8 cellular contexts compared by ENCODE assay signal in the genomic region with DNA sequence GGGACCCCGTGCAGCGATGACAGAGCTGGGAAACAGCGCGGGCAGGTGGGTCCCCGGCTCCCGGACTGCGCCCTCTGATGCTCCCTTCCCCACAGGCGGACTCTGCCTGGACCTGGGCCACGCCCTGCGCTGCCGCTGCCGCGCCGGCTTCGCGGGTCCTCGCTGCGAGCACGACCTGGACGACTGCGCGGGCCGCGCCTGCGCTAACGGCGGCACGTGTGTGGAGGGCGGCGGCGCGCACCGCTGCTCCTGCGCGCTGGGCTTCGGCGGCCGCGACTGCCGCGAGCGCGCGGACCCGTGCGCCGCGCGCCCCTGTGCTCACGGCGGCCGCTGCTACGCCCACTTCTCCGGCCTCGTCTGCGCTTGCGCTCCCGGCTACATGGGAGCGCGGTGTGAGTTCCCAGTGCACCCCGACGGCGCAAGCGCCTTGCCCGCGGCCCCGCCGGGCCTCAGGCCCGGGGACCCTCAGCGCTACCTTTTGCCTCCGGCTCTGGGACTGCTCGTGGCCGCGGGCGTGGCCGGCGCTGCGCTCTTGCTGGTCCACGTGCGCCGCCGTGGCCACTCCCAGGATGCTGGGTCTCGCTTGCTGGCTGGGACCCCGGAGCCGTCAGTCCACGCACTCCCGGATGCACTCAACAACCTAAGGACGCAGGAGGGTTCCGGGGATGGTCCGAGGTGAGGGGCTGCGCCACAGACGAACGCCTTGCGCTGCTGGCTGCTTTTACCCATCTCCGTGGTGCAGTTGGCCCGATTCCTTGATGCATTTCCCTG. TPM values are rescaled to one million over a fixed set of nuclear protein-coding genes. Genes with fewer than 3 reads are reported as not detected.
A peak's percentile ranks its signal among the peaks of the same experiment; 100 is the strongest.
DNase-seq lines count a peak whose midpoint lies in the region; ATAC-seq, FAIRE-seq and TF ChIP-seq lines count a peak whose summit lies in the region.

No MANE protein-coding gene starts in this region.

- H3K36me3 ChIP-seq in ACC112 (ENCODE audit: insufficient read depth, low read length) (no peaks in the 10 kb centered on the region), esophagus (ENCODE audit: control insufficient read depth in 2 of 2, insufficient read depth in 2 of 2, low read length in 1 of 2) (no peaks in the 10 kb centered on the region), neural progenitor cell (no peaks in the 10 kb centered on the region)

- no peaks in the 10 kb centered on the region for H3K79me2 ChIP-seq in ACC112 (ENCODE audit: control insufficient read depth, insufficient read depth, low read length, unreplicated experiment)
- no peaks in the 10 kb centered on the region for H3K79me2 ChIP-seq in neural progenitor cell (ENCODE audit: low read depth)

- no peak overlapping the region for H3K27ac Mint-ChIP-seq in activated CD8-positive, alpha-beta T cell treated with anti-CD3 and anti-CD28 coated beads, Interleukin-2, amount 10 ng/mL, durations not matched to agents 7 days and 5 days
- H3K27ac Mint-ChIP-seq in neural progenitor cell (no peak overlapping the region), type B pancreatic cell (no peak overlapping the region)

- peaks cover 36% of the 10 kb centered on the region for H3K27me3 Mint-ChIP-seq in activated CD8-positive, alpha-beta T cell treated with anti-CD3 and anti-CD28 coated beads, Interleukin-2, amount 10 ng/mL, durations not matched to agents 7 days and 5 days (ENCODE audit: low read depth)
- H3K27me3 Mint-ChIP-seq in neural progenitor cell (ENCODE audit: insufficient read depth, low read depth): peaks cover 50% of the 10 kb centered on the region
- peaks cover 68% of the 10 kb centered on the region for H3K27me3 Mint-ChIP-seq in type B pancreatic cell

- FAIRE-seq in GM18507 (lab: Jason Lieb, UNC): peak; percentile 79

- peaks cover 30% of the 10 kb centered on the region for H3K4me1 Mint-ChIP-seq in activated CD8-positive, alpha-beta T cell treated with anti-CD3 and anti-CD28 coated beads, Interleukin-2, amount 10 ng/mL, durations not matched to agents 7 days and 5 days (ENCODE audit: low read depth)
- peaks cover 21% of the 10 kb centered on the region for H3K4me1 Mint-ChIP-seq in neural progenitor cell
- H3K4me1 Mint-ChIP-seq in type B pancreatic cell (ENCODE audit: unreplicated experiment): no peaks in the 10 kb centered on the region

- peak overlapping the region; percentile 75 for H3K4me3 Mint-ChIP-seq in activated CD8-positive, alpha-beta T cell treated with anti-CD3 and anti-CD28 coated beads, Interleukin-2, amount 10 ng/mL, durations not matched to agents 7 days and 5 days
- peak overlapping the region; percentile 83 for H3K4me3 Mint-ChIP-seq in neural progenitor cell
- H3K4me3 Mint-ChIP-seq in type B pancreatic cell: peak overlapping the region; percentile 81

- H2AFZ ChIP-seq in ACC112 (ENCODE audit: low read length, unreplicated experiment) (peak overlapping the region; percentile 87), neural progenitor cell (replicated peaks) (peak overlapping the region; percentile 93)

- ATAC-seq in activated CD8-positive, alpha-beta T cell treated with anti-CD3 and anti-CD28 coated beads, Interleukin-2, amount 10 ng/mL, durations not matched to agents 7 days and 5 days: peak; percentile 82

- no peaks in the 10 kb centered on the region for H3K36me3 Mint-ChIP-seq in activated CD8-positive, alpha-beta T cell treated with anti-CD3 and anti-CD28 coated beads, Interleukin-2, amount 10 ng/mL, durations not matched to agents 7 days and 5 days (ENCODE audit: low read depth)
- H3K36me3 Mint-ChIP-seq in neural progenitor cell (no peaks in the 10 kb centered on the region), type B pancreatic cell (no peaks in the 10 kb centered on the region)

- peaks cover 0 to 4% of the 10 kb centered on the region in 2 donors for H3K9me3 ChIP-seq in esophagus (ENCODE audit: control insufficient read depth in 2 of 2, insufficient read depth in 1 of 2, low read depth in 1 of 2, low read length in 1 of 2)
- H3K9me3 ChIP-seq in neural progenitor cell (ENCODE audit: low read depth): no peaks in the 10 kb centered on the region

- 2 to 5% methylated on average over 82 to 96 of the region's 96 CpGs for WGBS in esophagus, 2 donors

- no peaks in the 10 kb centered on the region for H3K9me3 Mint-ChIP-seq in activated CD8-positive, alpha-beta T cell treated with anti-CD3 and anti-CD28 coated beads, Interleukin-2, amount 10 ng/mL, durations not matched to agents 7 days and 5 days (ENCODE audit: insufficient read depth)
- H3K9me3 Mint-ChIP-seq in neural progenitor cell (peaks cover 13% of the 10 kb centered on the region), type B pancreatic cell (no peaks in the 10 kb centered on the region)

- H3K4me3 ChIP-seq in ACC112 (ENCODE audit: low read depth, low read length) (peak overlapping the region; percentile 81), esophagus (ENCODE audit: low read depth in 1 of 2, low read length in 2 of 2) (peak overlapping the region; percentile 36 to 46), neural progenitor cell (peak overlapping the region; percentile 53)

- POLR2A ChIA-PET in activated CD8-positive, alpha-beta T cell treated with anti-CD3 and anti-CD28 coated beads, Interleukin-2, amount 10 ng/mL, durations not matched to agents 7 days and 5 days (lab: Charles Lee): interaction anchor here (1.5 kb wide), 1 partner anchor 12 kb away, joined by 4 read pairs; no protein-coding TSS in a partner anchor

- DNase-seq in GM18507 (ENCODE audit: extremely low spot score, insufficient read length, low read depth) (peak; percentile 78), NCI-H345 treated with DMSO at 0.1 percent for 48 hours (lab: John Stamatoyannopoulos, UW; ENCODE audit: unreplicated experiment) (peak; percentile 69), neural progenitor cell (ENCODE audit: low spot score) (peak; percentile 95), type B pancreatic cell (ENCODE audit: extremely low spot score, unreplicated experiment) (peak; percentile 78), NCI-H1092 (lab: John Stamatoyannopoulos, UW) (no peak)
- peak; percentile 65 for DNase-seq in activated CD8-positive, alpha-beta T cell treated with anti-CD3 and anti-CD28 coated beads, Interleukin-2, amount 10 ng/mL, durations not matched to agents 7 days and 5 days

- CTCF ChIA-PET in activated CD8-positive, alpha-beta T cell treated with anti-CD3 and anti-CD28 coated beads, Interleukin-2, amount 10 ng/mL, durations not matched to agents 7 days and 5 days (lab: Charles Lee): interaction anchor here (0.8 to 1.5 kb wide), 3 partner anchors 10 to 165 kb away, joined by 3 to 5 read pairs (median 4); no protein-coding TSS in a partner anchor

- H3K4me1 ChIP-seq in ACC112 (ENCODE audit: control insufficient read depth, insufficient read depth, low read length, unreplicated experiment) (no peaks in the 10 kb centered on the region), esophagus (ENCODE audit: control insufficient read depth in 2 of 2, insufficient read depth in 2 of 2, low read length in 1 of 2) (peaks cover 7 to 12% of the 10 kb centered on the region in 2 donors), neural progenitor cell (peaks cover 3% of the 10 kb centered on the region)

- H3F3A ChIP-seq in neural progenitor cell (ENCODE audit: low read depth): peaks cover 23% of the 10 kb centered on the region

- no peaks in the 10 kb centered on the region for H3K27me3 ChIP-seq in ACC112 (ENCODE audit: insufficient read depth, low read length)
- peaks cover 0 to 15% of the 10 kb centered on the region in 2 donors for H3K27me3 ChIP-seq in esophagus (ENCODE audit: control insufficient read depth in 1 of 2, insufficient read depth in 2 of 2, low read length in 2 of 2)
- H3K27me3 ChIP-seq in neural progenitor cell: peaks cover 81% of the 10 kb centered on the region

- H3K9ac ChIP-seq in neural progenitor cell: no peak overlapping the region

- TF ChIP-seq CTCF in neural progenitor cell (IDR thresholded peaks at IDR 0.05) (no peak), type B pancreatic cell (conservative IDR thresholded peaks at IDR 0.05) (no peak)

- H3K4me2 ChIP-seq in neural progenitor cell: peak overlapping the region; percentile 67

- no peaks in the 10 kb centered on the region for H4K20me1 ChIP-seq in neural progenitor cell (ENCODE audit: low read depth)

- H3K27ac ChIP-seq in ACC112 (ENCODE audit: low read depth, low read length) (no peak overlapping the region), esophagus (ENCODE audit: low read depth in 2 of 2, low read length in 1 of 2) (no peak overlapping the region), neural progenitor cell (no peak overlapping the region)

RNA-seq across cellular contexts. Expression of a gene that starts 7.8 kb away (rescaled TPM):
- not detected for total RNA-seq in activated CD8-positive, alpha-beta T cell treated with anti-CD3 and anti-CD28 coated beads, Interleukin-2, amount 10 ng/mL, durations not matched to agents 7 days and 5 days
- not detected for polyA plus RNA-seq in esophagus
- 0.73 and 6.2 TPM in 2 replicates for total RNA-seq in neural progenitor cell (ENCODE audit: low replicate concordance)
- total RNA-seq in type B pancreatic cell (ENCODE audit: low replicate concordance): 1.1 TPM in 1 of 2 replicates, not detected in the other

RNA-seq across cellular contexts. Expression of a gene that starts 8.4 kb away (rescaled TPM):
- under 1 TPM; 0.26 to 0.29 TPM for total RNA-seq in activated CD8-positive, alpha-beta T cell treated with anti-CD3 and anti-CD28 coated beads, Interleukin-2, amount 10 ng/mL, durations not matched to agents 7 days and 5 days
- under 1 TPM in 1 of 2 donors, not detected in 1; 0.04 TPM for polyA plus RNA-seq in esophagus
- total RNA-seq in neural progenitor cell (ENCODE audit: low replicate concordance) (0.37 and 2.8 TPM in 2 replicates), type B pancreatic cell (ENCODE audit: low replicate concordance) (0.74 and 2.7 TPM in 2 replicates)

RNA-seq across cellular contexts. Expression of a gene that starts 25.5 kb away (rescaled TPM):
- total RNA-seq in activated CD8-positive, alpha-beta T cell treated with anti-CD3 and anti-CD28 coated beads, Interleukin-2, amount 10 ng/mL, durations not matched to agents 7 days and 5 days: 1 to 10 TPM; 4.1 to 4.3 TPM
- under 1 TPM; 0.57 to 0.80 TPM for polyA plus RNA-seq in esophagus
- total RNA-seq in neural progenitor cell (ENCODE audit: low replicate concordance): 10.1 and 11.1 TPM in 2 replicates
- total RNA-seq in type B pancreatic cell (ENCODE audit: low replicate concordance): 1.1 and 4.8 TPM in 2 replicates

RNA-seq across cellular contexts. Expression of a gene that starts 26.5 kb away (rescaled TPM):
- total RNA-seq in activated CD8-positive, alpha-beta T cell treated with anti-CD3 and anti-CD28 coated beads, Interleukin-2, amount 10 ng/mL, durations not matched to agents 7 days and 5 days: 10 to 100 TPM; 56.1 to 65.9 TPM
- polyA plus RNA-seq in esophagus: 10 to 100 TPM; 42.3 to 42.4 TPM
- total RNA-seq in neural progenitor cell (ENCODE audit: low replicate concordance) (39.9 and 79.3 TPM in 2 replicates), type B pancreatic cell (ENCODE audit: low replicate concordance) (63.6 and 82.2 TPM in 2 replicates)

RNA-seq across cellular contexts. Expression of a gene that starts 32.8 kb away (rescaled TPM):
- 10 to 100 TPM; 18.9 to 19.9 TPM for total RNA-seq in activated CD8-positive, alpha-beta T cell treated with anti-CD3 and anti-CD28 coated beads, Interleukin-2, amount 10 ng/mL, durations not matched to agents 7 days and 5 days
- 10 to 100 TPM; 11.6 to 16.7 TPM for polyA plus RNA-seq in esophagus
- 20.0 and 23.5 TPM in 2 replicates for total RNA-seq in neural progenitor cell (ENCODE audit: low replicate concordance)
- 15.3 and 19.2 TPM in 2 replicates for total RNA-seq in type B pancreatic cell (ENCODE audit: low replicate concordance)
